In the genomic region with DNA sequence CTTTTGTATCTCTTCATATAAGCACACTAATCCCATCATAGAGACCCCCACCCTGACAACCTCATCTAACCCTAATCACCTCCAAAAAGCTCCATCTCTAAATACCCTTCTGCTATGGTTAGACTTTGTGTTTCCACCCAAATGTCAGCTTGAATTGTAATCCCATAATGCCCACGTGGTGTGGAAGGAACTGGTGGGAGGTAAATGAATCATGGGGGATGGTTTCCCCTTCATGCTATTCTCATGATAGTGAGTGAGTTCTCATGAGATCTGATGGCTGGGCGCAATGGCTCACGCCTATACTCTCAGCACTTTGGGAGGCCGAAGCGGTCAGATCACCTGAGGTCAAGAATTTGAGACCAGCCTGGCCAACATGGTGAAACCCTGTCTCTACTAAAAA, we compare ENCODE assay signal across 1 cellular context.
TF ChIP-seq lines count a peak whose summit lies in the region.

No MANE protein-coding gene starts in this region.

TF ChIP-seq in HEK293, 187 proteins besides CTCF, POLR2A, EP300 and RAD21 (continued from another document):
- TF ChIP-seq, protein P1, sequence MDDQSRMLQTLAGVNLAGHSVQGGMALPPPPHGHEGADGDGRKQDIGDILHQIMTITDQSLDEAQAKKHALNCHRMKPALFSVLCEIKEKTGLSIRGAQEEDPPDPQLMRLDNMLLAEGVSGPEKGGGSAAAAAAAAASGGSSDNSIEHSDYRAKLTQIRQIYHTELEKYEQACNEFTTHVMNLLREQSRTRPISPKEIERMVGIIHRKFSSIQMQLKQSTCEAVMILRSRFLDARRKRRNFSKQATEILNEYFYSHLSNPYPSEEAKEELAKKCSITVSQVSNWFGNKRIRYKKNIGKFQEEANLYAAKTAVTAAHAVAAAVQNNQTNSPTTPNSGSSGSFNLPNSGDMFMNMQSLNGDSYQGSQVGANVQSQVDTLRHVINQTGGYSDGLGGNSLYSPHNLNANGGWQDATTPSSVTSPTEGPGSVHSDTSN (CRISPR knock-in tag; IDR thresholded peaks at IDR 0.05), result no peak
